ENCODE assay signal across 8 cellular contexts in genomic region chr3:43699864-43700263, GRCh38. TPM values are rescaled to one million over a fixed set of nuclear protein-coding genes. Genes with fewer than 3 reads are reported as not detected.
DNase-seq lines count a peak whose midpoint lies in the region; ATAC-seq and TF ChIP-seq lines count a peak whose summit lies in the region.

No MANE protein-coding gene starts in this region.

- no peaks in the 10 kb centered on the region for H3K4me1 Mint-ChIP-seq in glutamatergic neuron (ENCODE audit: low read depth, unreplicated experiment)

- ATAC-seq in DND-41 (ENCODE audit: insufficient read depth, low read depth), result no peak

- no peaks in the 10 kb centered on the region for H3K9me3 Mint-ChIP-seq in glutamatergic neuron (ENCODE audit: unreplicated experiment)

- no peaks in the 10 kb centered on the region for H3K9me3 ChIP-seq in DND-41 (ENCODE audit: insufficient read depth, low read length, severe bottlenecking)

- peak; percentile 18 for TF ChIP-seq CTCF in DND-41 (IDR thresholded peaks at IDR 0.05; ENCODE audit: borderline replicate concordance, extremely low read depth, low read length, poor library complexity, severe bottlenecking)
- TF ChIP-seq CTCF in GM20000 (IDR thresholded peaks at IDR 0.05; ENCODE audit: extremely low read depth, missing control alignments), result no peak
- no peak for TF ChIP-seq CTCF in glutamatergic neuron (IDR thresholded peaks at IDR 0.05; ENCODE audit: partially characterized antibody, unreplicated experiment)

- no peak for TF ChIP-seq EP300 in Ishikawa (IDR thresholded peaks at IDR 0.05; ENCODE audit: borderline replicate concordance)

- H3K79me2 ChIP-seq in DND-41 (ENCODE audit: insufficient read depth, low read length), result peaks cover 24% of the 10 kb centered on the region

- H3K27me3 ChIP-seq in DND-41 (ENCODE audit: insufficient read depth, low read length, poor library complexity), result no peaks in the 10 kb centered on the region

- H3K4me3 ChIP-seq in DND-41 (ENCODE audit: low read depth in 1 of 2, low read length in 2 of 2), result no peak overlapping the region

- TF ChIP-seq POLR2A in erythroblast (IDR thresholded peaks at IDR 0.05; ENCODE audit: low read length), result no peak

- no peak overlapping the region for H3K4me3 Mint-ChIP-seq in glutamatergic neuron (ENCODE audit: unreplicated experiment)

- H3K27ac ChIP-seq in DND-41 (ENCODE audit: low read length), result no peak overlapping the region

- DNase-seq in DND-41 (no peak), GM20000 (ENCODE audit: low spot score) (peak; percentile 41), erythroblast (lab: John Stamatoyannopoulos, UW) (peak; percentile 41 to 51), glutamatergic neuron (no peak), NCI-H2227 (lab: John Stamatoyannopoulos, UW; ENCODE audit: unreplicated experiment) (no peak), NK-92 (lab: John Stamatoyannopoulos, UW; ENCODE audit: unreplicated experiment) (no peak), HuH-7 (ENCODE audit: low spot score) (no peak)

- H3K27ac Mint-ChIP-seq in glutamatergic neuron (ENCODE audit: unreplicated experiment), result no peak overlapping the region

- H3K36me3 Mint-ChIP-seq in glutamatergic neuron (ENCODE audit: unreplicated experiment), result no peaks in the 10 kb centered on the region

- H3K4me1 ChIP-seq in DND-41 (ENCODE audit: insufficient read depth, low read length), result no peaks in the 10 kb centered on the region

- TF ChIP-seq RAD21 in Ishikawa (IDR thresholded peaks at IDR 0.05; ENCODE audit: low read depth), result peak; percentile 31; the same call in 1 of the 2 replicates

- peaks cover 24% of the 10 kb centered on the region for H3K36me3 ChIP-seq in DND-41 (ENCODE audit: insufficient read depth, low read length)

- H3K9ac ChIP-seq in DND-41 (ENCODE audit: low read depth, low read length), result no peak overlapping the region

- no peak overlapping the region for H2AFZ ChIP-seq in DND-41 (ENCODE audit: low read depth, low read length)

- H3K4me2 ChIP-seq in DND-41 (ENCODE audit: insufficient read depth, low read length), result no peak overlapping the region

- H3K27me3 Mint-ChIP-seq in glutamatergic neuron (ENCODE audit: unreplicated experiment), result no peaks in the 10 kb centered on the region

- no peaks in the 10 kb centered on the region; the same call in 1 of the 2 replicates for H4K20me1 ChIP-seq in DND-41 (ENCODE audit: insufficient read depth, low read length)

TF ChIP-seq in Ishikawa, 13 proteins besides CTCF, POLR2A, EP300 and RAD21:
- no peak for TF ChIP-seq USF1 (IDR thresholded peaks at IDR 0.05)
- no peak for TF ChIP-seq CEBPB (IDR thresholded peaks at IDR 0.05)
- TF ChIP-seq TEAD4 (IDR thresholded peaks at IDR 0.05), result no peak
- TF ChIP-seq EGR1 (IDR thresholded peaks at IDR 0.05), result no peak
- no peak for TF ChIP-seq REST (IDR thresholded peaks at IDR 0.05; ENCODE audit: low read depth)
- no peak for TF ChIP-seq TCF12 (IDR thresholded peaks at IDR 0.05; ENCODE audit: low read depth)
- TF ChIP-seq CREB1 (IDR thresholded peaks at IDR 0.05; ENCODE audit: low read depth), result no peak
- no peak for TF ChIP-seq MAX (IDR thresholded peaks at IDR 0.05)
- TF ChIP-seq YY1 (IDR thresholded peaks at IDR 0.05; ENCODE audit: low read depth), result no peak
- TF ChIP-seq ZBTB7A (IDR thresholded peaks at IDR 0.05; ENCODE audit: low read depth), result no peak
- TF ChIP-seq NFIC (IDR thresholded peaks at IDR 0.05), result no peak
- no peak for TF ChIP-seq TAF1 (IDR thresholded peaks at IDR 0.05; ENCODE audit: low read depth)
- no peak for TF ChIP-seq FOXM1 (IDR thresholded peaks at IDR 0.05; ENCODE audit: borderline replicate concordance, low read depth)

RNA-seq across cellular contexts. Expression of gene ABHD5, which starts 9.1 kb away (rescaled TPM):
- 8.1 TPM for total RNA-seq in glutamatergic neuron (ENCODE audit: unreplicated experiment)

Comparison
In these comparisons a context has a peak if more than half of its experiments do, and no peak if none do; other contexts are left out.
1. DNase-seq: peak in GM20000 (single experiment) and erythroblast (2 of 2); none in DND-41 (single experiment), glutamatergic neuron (single experiment), NCI-H2227 (single experiment), NK-92 (single experiment) and HuH-7 (single experiment).